Comparison of ENCODE assay signal across 1 cellular context in the genomic region with DNA sequence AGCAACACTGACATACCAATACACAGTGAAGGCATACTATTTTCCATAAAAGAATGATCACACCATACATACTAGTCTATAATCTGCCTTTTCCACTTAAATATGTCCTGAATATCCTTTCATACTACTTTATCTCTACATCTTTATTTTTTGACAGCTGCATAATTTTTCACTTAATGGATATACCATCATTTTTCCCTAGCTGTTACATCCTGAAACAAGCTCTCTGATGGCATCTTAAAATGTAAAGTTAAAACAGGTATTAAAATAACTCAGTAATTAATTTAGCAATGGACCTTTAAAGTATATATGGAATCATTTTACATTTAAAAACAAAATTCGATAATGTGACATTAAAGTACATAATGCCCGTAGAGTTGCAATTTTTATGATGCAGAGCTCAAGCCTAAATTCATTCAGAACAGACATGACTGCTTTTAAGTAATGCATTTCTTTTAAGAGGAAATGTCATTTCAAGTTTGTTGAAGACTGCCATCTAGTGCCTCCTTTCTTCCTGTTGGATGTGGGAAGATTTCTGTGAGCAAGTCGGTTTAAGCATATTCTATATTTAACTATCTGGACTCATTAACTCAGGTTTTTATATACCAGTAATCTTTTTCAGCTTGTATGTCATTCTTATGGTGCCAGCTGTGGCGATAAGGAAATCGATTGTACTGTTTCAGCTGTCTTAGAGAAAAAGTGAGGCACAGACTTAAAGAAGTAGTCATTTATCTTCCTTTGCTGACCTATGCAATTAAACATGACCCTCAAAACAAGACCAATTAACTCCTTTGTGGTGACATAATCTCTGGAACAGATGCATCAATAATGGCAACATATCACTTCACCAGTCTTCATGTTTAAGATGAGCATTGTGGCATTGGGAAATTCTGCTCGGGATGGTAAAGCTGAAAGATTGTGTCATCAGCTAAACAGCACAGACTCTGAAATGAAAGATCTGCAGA.
TF ChIP-seq lines count a peak whose summit lies in the region.

No MANE protein-coding gene starts in this region.

TF ChIP-seq in H1, 55 proteins besides CTCF, POLR2A, EP300 and RAD21:
- TF ChIP-seq ATF2 (IDR thresholded peaks at IDR 0.05; ENCODE audit: low read length) (no peak), TAF7 (optimal IDR thresholded peaks at IDR 0.05; ENCODE audit: borderline replicate concordance, low read depth, low read length) (no peak), HDAC6 (IDR thresholded peaks at IDR 0.05; ENCODE audit: low read depth, low read length) (no peak), POLR2AphosphoS5 (IDR thresholded peaks at IDR 0.05; ENCODE audit: low read depth, low read length) (no peak), TAF1 (IDR thresholded peaks at IDR 0.05; ENCODE audit: low read depth, low read length) (no peak), BCL11A (IDR thresholded peaks at IDR 0.05; ENCODE audit: low read depth in 2 of 2, low read length in 2 of 2) (no peak), POU5F1 (IDR thresholded peaks at IDR 0.05; ENCODE audit: low read depth, low read length) (no peak), SUZ12 (IDR thresholded peaks at IDR 0.05; ENCODE audit: low read length) (no peak), TEAD4 (IDR thresholded peaks at IDR 0.05; ENCODE audit: low read depth, low read length) (no peak), MAX (IDR thresholded peaks at IDR 0.05) (no peak), CBX8 (IDR thresholded peaks at IDR 0.05; ENCODE audit: borderline replicate concordance, low read depth, low read length) (no peak), KDM1A (IDR thresholded peaks at IDR 0.05; ENCODE audit: borderline replicate concordance, low read length) (no peak), SIX5 (IDR thresholded peaks at IDR 0.05; ENCODE audit: low read depth, low read length) (no peak), RFX5 (IDR thresholded peaks at IDR 0.05; ENCODE audit: borderline replicate concordance, low read depth, low read length) (no peak), TBP (IDR thresholded peaks at IDR 0.05; ENCODE audit: low read depth, low read length) (no peak), CBX5 (IDR thresholded peaks at IDR 0.05; ENCODE audit: low read depth, low read length) (no peak), SP2 (IDR thresholded peaks at IDR 0.05; ENCODE audit: low read length) (no peak), RBBP5 (IDR thresholded peaks at IDR 0.05; ENCODE audit: borderline replicate concordance, low read depth, low read length) (no peak), SP4 (IDR thresholded peaks at IDR 0.05; ENCODE audit: low read length) (no peak)
- TF ChIP-seq, protein P1, sequence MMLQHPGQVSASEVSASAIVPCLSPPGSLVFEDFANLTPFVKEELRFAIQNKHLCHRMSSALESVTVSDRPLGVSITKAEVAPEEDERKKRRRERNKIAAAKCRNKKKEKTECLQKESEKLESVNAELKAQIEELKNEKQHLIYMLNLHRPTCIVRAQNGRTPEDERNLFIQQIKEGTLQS (IDR thresholded peaks at IDR 0.05; ENCODE audit: insufficient read depth, low read depth, low read length), result no peak
